Comparison of ENCODE assay signal across 21 cellular contexts in genomic region chr2:71797006-71797810, GRCh38.
DNase-seq lines count a peak whose midpoint lies in the region; ATAC-seq and TF ChIP-seq lines count a peak whose summit lies in the region.
"Had no signal": no experiment of that assay in that cellular context is flagged by ENCODE, and none has a peak within 500 bp of the region (broad histone marks: within the 10 kb centered on the region; RNA-seq: fewer than 3 reads in every experiment).

No MANE protein-coding gene starts in this region.

- H3K9me3 Mint-ChIP-seq in activated naive CD8-positive, alpha-beta T cell treated with anti-CD3 and anti-CD28 coated beads, Interleukin-2, amount 50 U/mL, for 24 hours: no peaks in the 10 kb centered on the region
- H3K9me3 Mint-ChIP-seq in activated naive CD8-positive, alpha-beta T cell treated with anti-CD3 and anti-CD28 coated beads for 36 hours: no peaks in the 10 kb centered on the region
- H3K9me3 Mint-ChIP-seq: CD4-positive, CD25-positive, alpha-beta regulatory T cell; GM23338 had no signal

- no TSS peak for BruUV-seq in PC-9 (replicated peaks; lab: Mats Ljungman, UMichigan)

- H3K18ac ChIP-seq in mesenchymal stem cell (ENCODE audit: low read depth in 1 of 2, low read length in 2 of 2): peak overlapping the region in 1 of 2 experiments; percentile 48

- H2BK12ac ChIP-seq in mesenchymal stem cell (ENCODE audit: low read length in 2 of 2): peak overlapping the region; percentile 44 to 57

- no peaks in the 10 kb centered on the region for H3K79me1 ChIP-seq in mesenchymal stem cell (replicated peaks; ENCODE audit: low read length, poor library complexity, severe bottlenecking)

- CTCF ChIA-PET in PC-9 (lab: Charles Lee): interaction anchor here (0.6 to 1.3 kb wide), 5 partner anchors 13 to 763 kb away, joined by 3 to 13 read pairs (median 4); no protein-coding TSS in a partner anchor

- peaks cover 20% of the 10 kb centered on the region for H3F3A ChIP-seq in PC-9 (ENCODE audit: insufficient read depth, low read depth)

- H3K36me3 ChIP-seq in PC-9 (ENCODE audit: low read depth): no peaks in the 10 kb centered on the region
- H3K36me3 ChIP-seq in mesenchymal stem cell (ENCODE audit: control insufficient read depth in 1 of 2, insufficient read depth in 2 of 2, low read depth in 1 of 2, low read length in 2 of 2): no peaks in the 10 kb centered on the region
- no peaks in the 10 kb centered on the region for H3K36me3 ChIP-seq in spleen
- H3K36me3 ChIP-seq: HAP-1, Peyer's patch had no signal

- 95% methylated on average over 6 of the region's 7 CpGs for WGBS in mesenchymal stem cell
- WGBS in spleen, 5 donors: 89 to 96% (median 93%) methylated on average over 7 of the region's 7 CpGs

- no peak overlapping the region for H3K4me3 Mint-ChIP-seq in activated naive CD8-positive, alpha-beta T cell treated with anti-CD3 and anti-CD28 coated beads, Interleukin-2, amount 50 U/mL, for 24 hours
- no peak overlapping the region for H3K4me3 Mint-ChIP-seq in activated naive CD8-positive, alpha-beta T cell treated with anti-CD3 and anti-CD28 coated beads for 36 hours
- H3K4me3 Mint-ChIP-seq: CD4-positive, CD25-positive, alpha-beta regulatory T cell; GM23338 had no signal

- no peak overlapping the region for H3K4me3 ChIP-seq in PC-9
- H3K4me3 ChIP-seq in mesenchymal stem cell (ENCODE audit: insufficient read depth in 1 of 2, low read depth in 1 of 2, low read length in 2 of 2): no peak overlapping the region
- no peak overlapping the region for H3K4me3 ChIP-seq in spleen
- H3K4me3 ChIP-seq: GM23338, HAP-1, Peyer's patch had no signal

- peaks cover under 1% of the 10 kb centered on the region for H3K27me3 Mint-ChIP-seq in activated naive CD8-positive, alpha-beta T cell treated with anti-CD3 and anti-CD28 coated beads, Interleukin-2, amount 50 U/mL, for 24 hours
- no peaks in the 10 kb centered on the region for H3K27me3 Mint-ChIP-seq in activated naive CD8-positive, alpha-beta T cell treated with anti-CD3 and anti-CD28 coated beads for 36 hours

- no peak overlapping the region for H2BK5ac ChIP-seq in mesenchymal stem cell (ENCODE audit: low read depth, low read length, poor library complexity, severe bottlenecking)

- DNase-seq in activated naive CD8-positive, alpha-beta T cell treated with anti-CD3 and anti-CD28 coated beads, Interleukin-2, amount 50 U/mL, for 24 hours: no peak
- no peak for DNase-seq in activated naive CD8-positive, alpha-beta T cell treated with anti-CD3 and anti-CD28 coated beads for 36 hours
- DNase-seq in PC-9 (no peak), mesenchymal stem cell (no peak), spleen (peak; percentile 57), activated gamma-delta T cell (lab: John Stamatoyannopoulos, UW) (no peak)
- DNase-seq: CD4-positive, CD25-positive, alpha-beta regulatory T cell; COR-L47; DMS153; NCI-H1105; NCI-H146; NCI-H2081 treated with DMSO at 0.1 percent for 48 hours; NCI-H510A; NCI-H82 had no signal

- no peak overlapping the region for H4K8ac ChIP-seq in mesenchymal stem cell (ENCODE audit: low read length)

- H3K4ac ChIP-seq in mesenchymal stem cell (ENCODE audit: low read depth in 1 of 2, low read length in 2 of 2): peak overlapping the region in 1 of 2 experiments; percentile 9

- no peak overlapping the region for H3K9ac ChIP-seq in mesenchymal stem cell (ENCODE audit: low read length)
- H3K9ac ChIP-seq: KMS-11 had no signal

- peak overlapping the region; percentile 49; the same call in 1 of the 2 replicates for H3K4me2 ChIP-seq in PC-9
- H3K4me2 ChIP-seq in mesenchymal stem cell (ENCODE audit: low read length, poor library complexity, severe bottlenecking): no peak overlapping the region
- H3K4me2 ChIP-seq: GM23338, KMS-11 had no signal

- no peak for TF ChIP-seq POLR2A in spleen (IDR thresholded peaks at IDR 0.05)

- H4K20me1 ChIP-seq in PC-9 (ENCODE audit: insufficient read depth): no peaks in the 10 kb centered on the region

- H3K79me2 ChIP-seq in PC-9 (ENCODE audit: low read depth): no peaks in the 10 kb centered on the region

- H3K36me3 Mint-ChIP-seq in activated naive CD8-positive, alpha-beta T cell treated with anti-CD3 and anti-CD28 coated beads, Interleukin-2, amount 50 U/mL, for 24 hours (ENCODE audit: low read depth): no peaks in the 10 kb centered on the region
- no peaks in the 10 kb centered on the region for H3K36me3 Mint-ChIP-seq in activated naive CD8-positive, alpha-beta T cell treated with anti-CD3 and anti-CD28 coated beads for 36 hours
- H3K36me3 Mint-ChIP-seq: CD4-positive, CD25-positive, alpha-beta regulatory T cell had no signal

- intact Hi-C loops in PC-9 (cut with micrococcal nuclease; ENCODE audit: unreplicated experiment): loop anchor here (5.0 to 10.0 kb wide), 5 partner anchors 50 to 340 kb away; no protein-coding TSS in a partner anchor
- intact Hi-C loops in spleen (cut with DNase I; ENCODE audit: low total_unique reads): no loop called here

- no peaks in the 10 kb centered on the region for H3K4me1 Mint-ChIP-seq in activated naive CD8-positive, alpha-beta T cell treated with anti-CD3 and anti-CD28 coated beads, Interleukin-2, amount 50 U/mL, for 24 hours
- H3K4me1 Mint-ChIP-seq in activated naive CD8-positive, alpha-beta T cell treated with anti-CD3 and anti-CD28 coated beads for 36 hours: no peaks in the 10 kb centered on the region
- H3K4me1 Mint-ChIP-seq: CD4-positive, CD25-positive, alpha-beta regulatory T cell had no signal

- POLR2A ChIA-PET in PC-9 (lab: Charles Lee; ENCODE audit: unreplicated experiment): no interaction called here

- H4K91ac ChIP-seq in mesenchymal stem cell (ENCODE audit: low read length): no peak overlapping the region

- H2AFZ ChIP-seq in PC-9 (no peak overlapping the region), mesenchymal stem cell (ENCODE audit: low read depth, low read length) (no peak overlapping the region)
- H2AFZ ChIP-seq: GM23338 had no signal

- H2BK120ac ChIP-seq in mesenchymal stem cell (ENCODE audit: low read depth, low read length): no peak overlapping the region

- TF ChIP-seq CTCF in PC-9 (conservative IDR thresholded peaks at IDR 0.05) (no peak), spleen (IDR thresholded peaks at IDR 0.05 in 8 of 11, conservative IDR thresholded peaks at IDR 0.05 in 3 of 11) (no peak)

- H3K9me2 ChIP-seq in PC-9 (ENCODE audit: insufficient read depth): no peaks in the 10 kb centered on the region

- no peak overlapping the region for H3K27ac Mint-ChIP-seq in activated naive CD8-positive, alpha-beta T cell treated with anti-CD3 and anti-CD28 coated beads, Interleukin-2, amount 50 U/mL, for 24 hours
- H3K27ac Mint-ChIP-seq in activated naive CD8-positive, alpha-beta T cell treated with anti-CD3 and anti-CD28 coated beads for 36 hours: no peak overlapping the region
- H3K27ac Mint-ChIP-seq: CD4-positive, CD25-positive, alpha-beta regulatory T cell; GM23338 had no signal

- no peak overlapping the region for H2BK15ac ChIP-seq in mesenchymal stem cell (ENCODE audit: low read depth, poor library complexity, severe bottlenecking)

- H3K27ac ChIP-seq in PC-9 (no peak overlapping the region), mesenchymal stem cell (ENCODE audit: low read length, poor library complexity, severe bottlenecking) (no peak overlapping the region), spleen (no peak overlapping the region)
- H3K27ac ChIP-seq: HL-60, KMS-11, Peyer's patch had no signal

- H3K27me3 ChIP-seq in PC-9 (ENCODE audit: insufficient read depth, low read depth): no peaks in the 10 kb centered on the region
- peaks cover 0 to 47% of the 10 kb centered on the region in 2 experiments for H3K27me3 ChIP-seq in mesenchymal stem cell (ENCODE audit: control insufficient read depth in 1 of 2, insufficient read depth in 1 of 2, low read length in 2 of 2)
- H3K27me3 ChIP-seq in spleen (replicated peaks in 1 of 7): peaks cover 0 to 9% (median 0%) of the 10 kb centered on the region in 7 donors
- H3K27me3 ChIP-seq: Peyer's patch had no signal

- no peak overlapping the region for H3K14ac ChIP-seq in mesenchymal stem cell (ENCODE audit: low read length in 2 of 2)

- ATAC-seq in activated naive CD8-positive, alpha-beta T cell treated with anti-CD3 and anti-CD28 coated beads, Interleukin-2, amount 50 U/mL, for 24 hours: peak; percentile 10
- ATAC-seq in HG03469 (IDR thresholded peaks at IDR 0.05; ENCODE audit: unreplicated experiment): no peak
- no peak for ATAC-seq in HG02623 (IDR thresholded peaks at IDR 0.05; ENCODE audit: unreplicated experiment)
- ATAC-seq: GM23338 had no signal

- peak overlapping the region in 1 of 2 experiments; percentile 56 for H3K23ac ChIP-seq in mesenchymal stem cell (ENCODE audit: low read length in 2 of 2)

- peak overlapping the region; percentile 79 for H2AK5ac ChIP-seq in mesenchymal stem cell (ENCODE audit: low read length, severe bottlenecking)

- H3K9me3 ChIP-seq in PC-9 (ENCODE audit: insufficient read depth, low read depth) (no peaks in the 10 kb centered on the region), mesenchymal stem cell (ENCODE audit: control insufficient read depth, low read length) (no peaks in the 10 kb centered on the region), spleen (no peaks in the 10 kb centered on the region)
- H3K9me3 ChIP-seq: HAP-1, Peyer's patch had no signal

- peaks cover 41% of the 10 kb centered on the region for H3K4me1 ChIP-seq in PC-9 (replicated peaks; ENCODE audit: insufficient read depth)
- peaks cover 36% of the 10 kb centered on the region for H3K4me1 ChIP-seq in mesenchymal stem cell (ENCODE audit: control insufficient read depth, insufficient read depth, low read depth, low read length)
- peaks cover 0 to 19% (median 8%) of the 10 kb centered on the region in 6 donors for H3K4me1 ChIP-seq in spleen
- H3K4me1 ChIP-seq: HAP-1, Peyer's patch had no signal
